In the genomic region with DNA sequence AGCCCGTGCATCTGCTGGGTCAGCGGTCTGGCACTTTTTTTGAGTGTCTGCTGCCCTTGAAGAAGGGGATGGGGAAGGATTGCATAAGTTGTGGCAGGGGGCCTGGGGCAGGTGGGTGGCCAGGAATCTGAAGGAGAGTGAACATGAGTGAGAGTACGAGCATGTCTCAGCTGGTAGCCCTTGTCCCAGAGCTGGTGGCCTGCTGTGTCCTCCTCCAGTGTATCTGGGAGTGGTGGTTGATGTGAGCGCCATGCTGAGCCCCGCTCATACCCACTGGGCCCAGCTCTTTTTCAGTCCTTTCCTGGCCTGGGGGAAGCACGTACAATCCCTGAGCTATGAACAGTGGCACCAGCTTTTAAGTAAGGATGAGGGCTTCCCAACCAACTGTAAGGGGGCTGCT, we compare ENCODE assay signal across 22 cellular contexts.
DNase-seq lines count a peak whose midpoint lies in the region; ATAC-seq, FAIRE-seq and TF ChIP-seq lines count a peak whose summit lies in the region.
"Had no signal": no experiment of that assay in that cellular context is flagged by ENCODE, and none has a peak within 500 bp of the region (broad histone marks: within the 10 kb centered on the region; RNA-seq: fewer than 3 reads in every experiment).

No MANE protein-coding gene starts in this region.

- FAIRE-seq in bronchial epithelial cell (lab: Jason Lieb, UNC) = peak; percentile 58
- FAIRE-seq: GM18507 had no signal

- H3K27me3 ChIP-seq in bronchial epithelial cell (ENCODE audit: control insufficient read depth, insufficient read depth, low read length) (peaks cover 2% of the 10 kb centered on the region), gastrocnemius medialis (no peaks in the 10 kb centered on the region), left lung (no peaks in the 10 kb centered on the region)

- H3K4me1 ChIP-seq in gastrocnemius medialis = peaks cover 36 to 48% of the 10 kb centered on the region in 2 donors
- no peaks in the 10 kb centered on the region for H3K4me1 ChIP-seq in left lung
- H3K4me1 ChIP-seq: HAP-1 had no signal

- H3K4me3 ChIP-seq in bronchial epithelial cell (ENCODE audit: low read depth, low read length) (no peak overlapping the region), gastrocnemius medialis (no peak overlapping the region), left lung (no peak overlapping the region)
- H3K4me3 ChIP-seq: GM23248, HAP-1, PC-9 had no signal

- H3K27ac Mint-ChIP-seq in neural crest cell (ENCODE audit: unreplicated experiment) = peak overlapping the region; percentile 86

- H3K36me3 Mint-ChIP-seq in neural crest cell (ENCODE audit: low read depth) = no peaks in the 10 kb centered on the region
- H3K36me3 Mint-ChIP-seq: CD4-positive, alpha-beta memory T cell had no signal

- DNase-seq in RWPE1 (ENCODE audit: low spot score) = no peak
- no peak for DNase-seq in bronchial epithelial cell (ENCODE audit: low read depth)
- DNase-seq in neural crest cell (ENCODE audit: low read depth, low spot score) = no peak
- DNase-seq in gastrocnemius medialis = no peak
- no peak for DNase-seq in NCI-H82 treated with DMSO at 0.1 percent for 48 hours (lab: John Stamatoyannopoulos, UW; ENCODE audit: unreplicated experiment)
- no peak for DNase-seq in NCI-H526 treated with DMSO at 0.1 percent for 48 hours (lab: John Stamatoyannopoulos, UW)
- no peak for DNase-seq in left lung
- DNase-seq: CD4-positive, alpha-beta memory T cell; COR-L47; GM23248; Kasumi-1; NCI-H1092 treated with DMSO at 0.1 percent for 48 hours; NCI-H1436; NCI-H2029; NCI-H446; NCI-H524 treated with DMSO at 0.1 percent for 48 hours; NCI-H82; PC-9; SHP77 had no signal

- in situ Hi-C loops in gastrocnemius medialis (cut with MboI; ENCODE audit: low sequenced_read_pairs in 4 of 4) = loop anchor here in 2 of 4 donors (25.0 kb wide), 1 partner anchor 1327 kb away; the partner anchor contains the start of genes PACRG (in 2 of the 2) and PRKN (in 2 of the 2)

- no peaks in the 10 kb centered on the region for H3K9me3 ChIP-seq in gastrocnemius medialis
- no peaks in the 10 kb centered on the region for H3K9me3 ChIP-seq in left lung
- H3K9me3 ChIP-seq: HAP-1 had no signal

- H3K27me3 Mint-ChIP-seq in neural crest cell (ENCODE audit: low read depth) = no peaks in the 10 kb centered on the region
- H3K27me3 Mint-ChIP-seq: CD4-positive, alpha-beta memory T cell had no signal

- no peak for ATAC-seq in gastrocnemius medialis
- ATAC-seq in left lung = no peak

- no peak overlapping the region for H3K4me3 Mint-ChIP-seq in neural crest cell
- H3K4me3 Mint-ChIP-seq: CD4-positive, alpha-beta memory T cell had no signal

- POLR2A ChIA-PET in RWPE1 (lab: Yijun Ruan, JAX; ENCODE audit: low non-redundant PET) = no interaction called here

- TF ChIP-seq POLR2A in gastrocnemius medialis (IDR thresholded peaks at IDR 0.05) = no peak

- peaks cover 42% of the 10 kb centered on the region for H3K4me1 Mint-ChIP-seq in neural crest cell
- H3K4me1 Mint-ChIP-seq: CD4-positive, alpha-beta memory T cell had no signal

- peak overlapping the region; percentile 40 for H3K27ac ChIP-seq in RWPE1
- peak overlapping the region; percentile 14 to 67 (median 52) for H3K27ac ChIP-seq in gastrocnemius medialis
- no peak overlapping the region for H3K27ac ChIP-seq in left lung
- H3K27ac ChIP-seq: GM23248, HL-60, PC-9 had no signal

- intact Hi-C loops in gastrocnemius medialis (cut with DNase I; ENCODE audit: low total_unique reads) (no loop called here), left lung (cut with DNase I) (no loop called here)

- CTCF ChIA-PET in RWPE1 (lab: Yijun Ruan, JAX) = interaction anchor here (0.6 kb wide), 1 partner anchor 1703 kb away, joined by 5 read pairs; no protein-coding TSS in a partner anchor

- H3K9me3 Mint-ChIP-seq in neural crest cell = no peaks in the 10 kb centered on the region

- TF ChIP-seq CTCF in RWPE1 (conservative IDR thresholded peaks at IDR 0.05; ENCODE audit: low read depth) = no peak
- TF ChIP-seq CTCF in bronchial epithelial cell (IDR thresholded peaks at IDR 0.05; ENCODE audit: insufficient read depth, low read length, severe bottlenecking) = no peak
- TF ChIP-seq CTCF in neural crest cell (conservative IDR thresholded peaks at IDR 0.05) = no peak
- no peak for TF ChIP-seq CTCF in gastrocnemius medialis (IDR thresholded peaks at IDR 0.05 in 4 of 5, conservative IDR thresholded peaks at IDR 0.05 in 1 of 5)
- no peak for TF ChIP-seq CTCF in left lung (IDR thresholded peaks at IDR 0.05)

- H3K36me3 ChIP-seq in bronchial epithelial cell (ENCODE audit: control insufficient read depth, insufficient read depth, low read length) (no peaks in the 10 kb centered on the region), gastrocnemius medialis (no peaks in the 10 kb centered on the region), left lung (no peaks in the 10 kb centered on the region)
- H3K36me3 ChIP-seq: HAP-1 had no signal

Comparison
In these comparisons a context has a peak if more than half of its experiments do, and no peak if none do; other contexts are left out.
1. H3K27ac ChIP-seq: peak in RWPE1 (single experiment) and gastrocnemius medialis (4 of 4); none in left lung (0 of 2).